ENCODE assay signal across 11 cellular contexts in genomic region chr1:167342846-167343245, GRCh38.
A peak's percentile ranks its signal among the peaks of the same experiment; 100 is the strongest.
DNase-seq lines count a peak whose midpoint lies in the region; ATAC-seq and TF ChIP-seq lines count a peak whose summit lies in the region.
"Had no signal": no experiment of that assay in that cellular context is flagged by ENCODE, and none has a peak within 500 bp of the region (broad histone marks: within the 10 kb centered on the region; RNA-seq: fewer than 3 reads in every experiment).

No MANE protein-coding gene starts in this region.

- no peaks in the 10 kb centered on the region for H3K27me3 ChIP-seq in psoas muscle (ENCODE audit: insufficient read depth in 3 of 3, low read length in 2 of 3)
- H3K27me3 ChIP-seq: BLaER1 had no signal

- no peak overlapping the region for H3K4me3 ChIP-seq in psoas muscle
- H3K4me3 ChIP-seq: BLaER1 had no signal

- no peaks in the 10 kb centered on the region for H3K9me3 ChIP-seq in psoas muscle

- ATAC-seq in HG02938 (IDR thresholded peaks at IDR 0.05; ENCODE audit: unreplicated experiment) (peak; percentile 56), psoas muscle (peak in 2 of 4 donors; percentile 48 to 49), GM19035 (IDR thresholded peaks at IDR 0.05; ENCODE audit: unreplicated experiment) (no peak)

- no peaks in the 10 kb centered on the region for H3K36me3 ChIP-seq in psoas muscle (ENCODE audit: insufficient read depth in 1 of 2, low read depth in 1 of 2)

- peak; percentile 21 for DNase-seq in NCI-H510A treated with DMSO at 0.1 percent for 48 hours (lab: John Stamatoyannopoulos, UW)
- no peak for DNase-seq in NCI-H510A (lab: John Stamatoyannopoulos, UW)
- peak; percentile 12 for DNase-seq in UCSD-AML1 (lab: John Stamatoyannopoulos, UW; ENCODE audit: unreplicated experiment)
- DNase-seq in psoas muscle, result no peak
- no peak for DNase-seq in NK-92 (lab: John Stamatoyannopoulos, UW; ENCODE audit: unreplicated experiment)
- no peak for DNase-seq in AG08395 (ENCODE audit: low spot score)
- DNase-seq: activated naive CD8-positive, alpha-beta T cell treated with anti-CD3 and anti-CD28 coated beads, Interleukin-2, amount 10 ng/mL, durations not matched to agents 7 days and 5 days; IMR-90 had no signal

- H3K27ac ChIP-seq in psoas muscle, result no peak overlapping the region
- H3K27ac ChIP-seq: BLaER1 had no signal

- WGBS in psoas muscle, 3 donors, result 84 to 90% (median 90%) methylated on average over 3 of the region's 3 CpGs

- TF ChIP-seq CTCF in psoas muscle (IDR thresholded peaks at IDR 0.05), result peak; percentile 17

- H3K4me1 ChIP-seq in psoas muscle, result peaks cover 14% of the 10 kb centered on the region
- H3K4me1 ChIP-seq: BLaER1 had no signal

- intact Hi-C loops in psoas muscle (cut with DNase I), result loop anchor here in 1 of 2 donors (10.0 kb wide), 1 partner anchor 78 kb away; no protein-coding TSS in a partner anchor

Comparison
In these comparisons a context has a peak if more than half of its experiments do, and no peak if none do; other contexts are left out.
1. DNase-seq: peak in NCI-H510A treated with DMSO at 0.1 percent for 48 hours (single experiment) and UCSD-AML1 (single experiment); none in NCI-H510A (single experiment), psoas muscle (0 of 2), NK-92 (single experiment) and AG08395 (single experiment).